In the genomic region with DNA sequence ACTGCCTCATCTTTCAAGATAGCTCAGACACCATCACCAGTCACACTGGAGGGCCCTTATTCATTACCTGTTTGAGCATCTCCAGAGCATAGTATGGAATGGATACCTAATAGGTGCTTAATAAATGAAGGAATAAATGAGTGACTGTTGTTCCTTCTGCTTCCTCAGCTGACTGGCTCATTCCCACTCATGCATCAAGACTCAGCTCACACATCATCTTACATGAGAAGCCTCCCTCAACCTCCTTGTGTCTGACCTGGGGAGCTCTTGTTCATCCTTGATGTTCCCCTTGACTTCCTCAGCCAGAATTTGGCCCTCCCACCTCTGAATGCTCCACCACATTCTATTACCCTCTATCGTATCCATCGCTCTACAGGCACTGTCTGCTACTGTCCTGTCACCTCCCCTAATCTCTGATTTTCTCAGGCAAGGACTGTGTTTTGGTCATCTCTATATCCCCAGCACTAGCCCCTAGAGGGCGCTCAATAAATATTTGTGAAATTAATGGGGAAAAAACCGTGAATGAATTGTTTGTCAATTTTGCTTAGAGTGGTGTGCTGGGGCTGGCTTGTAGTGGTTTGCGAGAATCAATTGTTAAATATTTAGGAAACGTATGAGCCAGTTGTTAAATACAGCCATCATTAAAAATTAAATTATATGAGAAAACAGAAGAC, we compare ENCODE assay signal across 8 cellular contexts.
DNase-seq lines count a peak whose midpoint lies in the region; ATAC-seq lines count a peak whose summit lies in the region.

No MANE protein-coding gene starts in this region.

- peak in 1 of 2 donors; percentile 25 for ATAC-seq in CD4-positive, CD25-positive, alpha-beta regulatory T cell (ENCODE audit: low read depth in 2 of 2)
- peak; percentile 59 for ATAC-seq in GM18868 (IDR thresholded peaks at IDR 0.05; ENCODE audit: unreplicated experiment)
- no peak for ATAC-seq in HG03439 (IDR thresholded peaks at IDR 0.05; ENCODE audit: unreplicated experiment)
- no peak for ATAC-seq in GM18519 (IDR thresholded peaks at IDR 0.05; ENCODE audit: low FRiP score, unreplicated experiment)

- intact Hi-C loops in activated naive CD4-positive, alpha-beta T cell treated with anti-CD3 and anti-CD28 coated beads for 36 hours (cut with micrococcal nuclease): loop anchor here (1.0 kb wide), 2 partner anchors 23 to 127 kb away; no protein-coding TSS in a partner anchor

- no peak overlapping the region for H3K4me3 ChIP-seq in CD4-positive, CD25-positive, alpha-beta regulatory T cell (ENCODE audit: low read depth, low read length)

- no peaks in the 10 kb centered on the region for H3K36me3 ChIP-seq in CD4-positive, CD25-positive, alpha-beta regulatory T cell (ENCODE audit: control insufficient read depth, insufficient read depth, low read length)

- peaks cover 18% of the 10 kb centered on the region for H3K27me3 Mint-ChIP-seq in CD4-positive, CD25-positive, alpha-beta regulatory T cell
- no peaks in the 10 kb centered on the region for H3K27me3 Mint-ChIP-seq in activated naive CD4-positive, alpha-beta T cell treated with anti-CD3 and anti-CD28 coated beads for 36 hours (ENCODE audit: low read depth)

- H3K27ac Mint-ChIP-seq in CD4-positive, CD25-positive, alpha-beta regulatory T cell: no peak overlapping the region
- H3K27ac Mint-ChIP-seq in activated naive CD4-positive, alpha-beta T cell treated with anti-CD3 and anti-CD28 coated beads for 36 hours: no peak overlapping the region

- H3K36me3 Mint-ChIP-seq in CD4-positive, CD25-positive, alpha-beta regulatory T cell: no peaks in the 10 kb centered on the region
- H3K36me3 Mint-ChIP-seq in activated naive CD4-positive, alpha-beta T cell treated with anti-CD3 and anti-CD28 coated beads for 36 hours (ENCODE audit: low read depth): no peaks in the 10 kb centered on the region

- peak in 2 of 3 donors; percentile 38 to 39 for DNase-seq in CD4-positive, CD25-positive, alpha-beta regulatory T cell
- DNase-seq in NCI-H82 (lab: John Stamatoyannopoulos, UW) (peak; percentile 66), iPS-NIHi7 (ENCODE audit: extremely low spot score) (peak; percentile 31)
- DNase-seq in activated naive CD4-positive, alpha-beta T cell treated with anti-CD3 and anti-CD28 coated beads for 36 hours: peak; percentile 49
- peak; percentile 9 for DNase-seq in stimulated activated CD8-positive, alpha-beta memory T cell treated with anti-CD3 and anti-CD28 coated beads, Interleukin-12 subunit alpha, Interleukin-12 subunit beta, amount 100 ng/mL, for 1 hour (ENCODE audit: low read depth)

- no peaks in the 10 kb centered on the region for H3K27me3 ChIP-seq in CD4-positive, CD25-positive, alpha-beta regulatory T cell (ENCODE audit: control insufficient read depth, insufficient read depth, low read length)

- H3K4me3 Mint-ChIP-seq in CD4-positive, CD25-positive, alpha-beta regulatory T cell: no peak overlapping the region
- H3K4me3 Mint-ChIP-seq in activated naive CD4-positive, alpha-beta T cell treated with anti-CD3 and anti-CD28 coated beads for 36 hours: no peak overlapping the region

- CTCF ChIA-PET in activated naive CD4-positive, alpha-beta T cell treated with anti-CD3 and anti-CD28 coated beads for 36 hours (lab: Charles Lee): interaction anchor here (0.5 to 3.4 kb wide), 12 partner anchors 9 to 557 kb away, joined by 3 to 19 read pairs (median 4); no protein-coding TSS in a partner anchor

- H3K9me3 ChIP-seq in CD4-positive, CD25-positive, alpha-beta regulatory T cell (ENCODE audit: control insufficient read depth in 2 of 2, low read length in 2 of 2): no peaks in the 10 kb centered on the region

- H3K4me1 ChIP-seq in CD4-positive, CD25-positive, alpha-beta regulatory T cell (ENCODE audit: control insufficient read depth, insufficient read depth, low read length, poor library complexity, severe bottlenecking): no peaks in the 10 kb centered on the region

- H3K4me1 Mint-ChIP-seq in CD4-positive, CD25-positive, alpha-beta regulatory T cell: peaks cover 0 to 3% (median 0%) of the 10 kb centered on the region in 4 donors
- H3K4me1 Mint-ChIP-seq in activated naive CD4-positive, alpha-beta T cell treated with anti-CD3 and anti-CD28 coated beads for 36 hours (ENCODE audit: low read depth): no peaks in the 10 kb centered on the region

- no peak overlapping the region for H3K27ac ChIP-seq in CD4-positive, CD25-positive, alpha-beta regulatory T cell (ENCODE audit: insufficient read depth, low read length, poor library complexity, severe bottlenecking)

- peaks cover 0 to 1% (median 0%) of the 10 kb centered on the region in 7 donors for H3K9me3 Mint-ChIP-seq in CD4-positive, CD25-positive, alpha-beta regulatory T cell
- H3K9me3 Mint-ChIP-seq in activated naive CD4-positive, alpha-beta T cell treated with anti-CD3 and anti-CD28 coated beads for 36 hours: no peaks in the 10 kb centered on the region

Comparison
In these comparisons a context has a peak if more than half of its experiments do, and no peak if none do; other contexts are left out.
1. DNase-seq: peak in every context shown above with its lines; median percentile 66 in NCI-H82; 49 in activated naive CD4-positive, alpha-beta T cell treated with anti-CD3 and anti-CD28 coated beads for 36 hours; 38 in CD4-positive, CD25-positive, alpha-beta regulatory T cell; 31 in iPS-NIHi7; 9 in stimulated activated CD8-positive, alpha-beta memory T cell treated with anti-CD3 and anti-CD28 coated beads, Interleukin-12 subunit alpha, Interleukin-12 subunit beta, amount 100 ng/mL, for 1 hour.